Comparison of ENCODE assay signal across 1 cellular context in genomic region chr3:33914731-33915389, GRCh38.
TF ChIP-seq lines count a peak whose summit lies in the region.

No MANE protein-coding gene starts in this region.

TF ChIP-seq in K562, 482 proteins besides CTCF, POLR2A, EP300 and RAD21 (continued from another document and continues in another):
- TF ChIP-seq, protein P1, sequence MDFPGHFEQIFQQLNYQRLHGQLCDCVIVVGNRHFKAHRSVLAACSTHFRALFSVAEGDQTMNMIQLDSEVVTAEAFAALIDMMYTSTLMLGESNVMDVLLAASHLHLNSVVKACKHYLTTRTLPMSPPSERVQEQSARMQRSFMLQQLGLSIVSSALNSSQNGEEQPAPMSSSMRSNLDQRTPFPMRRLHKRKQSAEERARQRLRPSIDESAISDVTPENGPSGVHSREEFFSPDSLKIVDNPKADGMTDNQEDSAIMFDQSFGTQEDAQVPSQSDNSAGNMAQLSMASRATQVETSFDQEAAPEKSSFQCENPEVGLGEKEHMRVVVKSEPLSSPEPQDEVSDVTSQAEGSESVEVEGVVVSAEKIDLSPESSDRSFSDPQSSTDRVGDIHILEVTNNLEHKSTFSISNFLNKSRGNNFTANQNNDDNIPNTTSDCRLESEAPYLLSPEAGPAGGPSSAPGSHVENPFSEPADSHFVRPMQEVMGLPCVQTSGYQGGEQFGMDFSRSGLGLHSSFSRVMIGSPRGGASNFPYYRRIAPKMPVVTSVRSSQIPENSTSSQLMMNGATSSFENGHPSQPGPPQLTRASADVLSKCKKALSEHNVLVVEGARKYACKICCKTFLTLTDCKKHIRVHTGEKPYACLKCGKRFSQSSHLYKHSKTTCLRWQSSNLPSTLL (IDR thresholded peaks at IDR 0.05): no peak
- TF ChIP-seq ZNF407 (IDR thresholded peaks at IDR 0.05; ENCODE audit: low read depth): no peak
- TF ChIP-seq MNT (conservative IDR thresholded peaks at IDR 0.05): 0 out of 4 replicates have a peak, but pooled peaks of 1 of the 2 experiments have one; percentile 43
- no peak for TF ChIP-seq ZNF76 (CRISPR knock-in tag; IDR thresholded peaks at IDR 0.05; ENCODE audit: borderline replicate concordance)
- no peak for TF ChIP-seq POLR3A (IDR thresholded peaks at IDR 0.05; ENCODE audit: borderline replicate concordance, extremely low read depth, insufficient read depth, insufficient read length)
- no peak for TF ChIP-seq ZNF184 (CRISPR knock-in tag; IDR thresholded peaks at IDR 0.05)
- TF ChIP-seq ZNF780A (CRISPR knock-in tag; IDR thresholded peaks at IDR 0.05): no peak
- no peak for TF ChIP-seq SIN3A (IDR thresholded peaks at IDR 0.05; ENCODE audit: borderline replicate concordance in 2 of 2, control insufficient read depth in 1 of 2, low read depth in 2 of 2, low read length in 2 of 2)
- TF ChIP-seq CHD1 (IDR thresholded peaks at IDR 0.05; ENCODE audit: low read length): no peak
- TF ChIP-seq, protein P2, sequence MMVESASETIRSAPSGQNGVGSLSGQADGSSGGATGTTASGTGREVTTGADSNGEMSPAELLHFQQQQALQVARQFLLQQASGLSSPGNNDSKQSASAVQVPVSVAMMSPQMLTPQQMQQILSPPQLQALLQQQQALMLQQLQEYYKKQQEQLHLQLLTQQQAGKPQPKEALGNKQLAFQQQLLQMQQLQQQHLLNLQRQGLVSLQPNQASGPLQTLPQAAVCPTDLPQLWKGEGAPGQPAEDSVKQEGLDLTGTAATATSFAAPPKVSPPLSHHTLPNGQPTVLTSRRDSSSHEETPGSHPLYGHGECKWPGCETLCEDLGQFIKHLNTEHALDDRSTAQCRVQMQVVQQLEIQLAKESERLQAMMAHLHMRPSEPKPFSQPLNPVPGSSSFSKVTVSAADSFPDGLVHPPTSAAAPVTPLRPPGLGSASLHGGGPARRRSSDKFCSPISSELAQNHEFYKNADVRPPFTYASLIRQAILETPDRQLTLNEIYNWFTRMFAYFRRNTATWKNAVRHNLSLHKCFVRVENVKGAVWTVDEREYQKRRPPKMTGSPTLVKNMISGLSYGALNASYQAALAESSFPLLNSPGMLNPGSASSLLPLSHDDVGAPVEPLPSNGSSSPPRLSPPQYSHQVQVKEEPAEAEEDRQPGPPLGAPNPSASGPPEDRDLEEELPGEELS (CRISPR knock-in tag; IDR thresholded peaks at IDR 0.05; ENCODE audit: borderline replicate concordance): no peak
- no peak for TF ChIP-seq HMG20B (CRISPR knock-in tag; IDR thresholded peaks at IDR 0.05)
- TF ChIP-seq, protein P3, sequence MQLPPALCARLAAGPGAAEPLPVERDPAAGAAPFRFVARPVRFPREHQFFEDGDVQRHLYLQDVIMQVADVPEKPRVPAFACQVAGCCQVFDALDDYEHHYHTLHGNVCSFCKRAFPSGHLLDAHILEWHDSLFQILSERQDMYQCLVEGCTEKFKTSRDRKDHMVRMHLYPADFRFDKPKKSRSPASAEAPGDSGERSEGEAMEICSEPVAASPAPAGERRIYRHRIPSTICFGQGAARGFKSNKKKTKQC (CRISPR knock-in tag; IDR thresholded peaks at IDR 0.05): no peak
- no peak for TF ChIP-seq ZNF197 (CRISPR knock-in tag; IDR thresholded peaks at IDR 0.05; ENCODE audit: low read depth)
- TF ChIP-seq, protein P4, sequence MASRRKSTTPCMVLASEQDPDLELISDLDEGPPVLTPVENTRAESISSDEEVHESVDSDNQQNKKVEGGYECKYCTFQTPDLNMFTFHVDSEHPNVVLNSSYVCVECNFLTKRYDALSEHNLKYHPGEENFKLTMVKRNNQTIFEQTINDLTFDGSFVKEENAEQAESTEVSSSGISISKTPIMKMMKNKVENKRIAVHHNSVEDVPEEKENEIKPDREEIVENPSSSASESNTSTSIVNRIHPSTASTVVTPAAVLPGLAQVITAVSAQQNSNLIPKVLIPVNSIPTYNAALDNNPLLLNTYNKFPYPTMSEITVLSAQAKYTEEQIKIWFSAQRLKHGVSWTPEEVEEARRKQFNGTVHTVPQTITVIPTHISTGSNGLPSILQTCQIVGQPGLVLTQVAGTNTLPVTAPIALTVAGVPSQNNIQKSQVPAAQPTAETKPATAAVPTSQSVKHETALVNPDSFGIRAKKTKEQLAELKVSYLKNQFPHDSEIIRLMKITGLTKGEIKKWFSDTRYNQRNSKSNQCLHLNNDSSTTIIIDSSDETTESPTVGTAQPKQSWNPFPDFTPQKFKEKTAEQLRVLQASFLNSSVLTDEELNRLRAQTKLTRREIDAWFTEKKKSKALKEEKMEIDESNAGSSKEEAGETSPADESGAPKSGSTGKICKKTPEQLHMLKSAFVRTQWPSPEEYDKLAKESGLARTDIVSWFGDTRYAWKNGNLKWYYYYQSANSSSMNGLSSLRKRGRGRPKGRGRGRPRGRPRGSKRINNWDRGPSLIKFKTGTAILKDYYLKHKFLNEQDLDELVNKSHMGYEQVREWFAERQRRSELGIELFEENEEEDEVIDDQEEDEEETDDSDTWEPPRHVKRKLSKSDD (conservative IDR thresholded peaks at IDR 0.05; ENCODE audit: low read length): no peak
- TF ChIP-seq DNMT1 (IDR thresholded peaks at IDR 0.05): no peak
- TF ChIP-seq, protein P5, sequence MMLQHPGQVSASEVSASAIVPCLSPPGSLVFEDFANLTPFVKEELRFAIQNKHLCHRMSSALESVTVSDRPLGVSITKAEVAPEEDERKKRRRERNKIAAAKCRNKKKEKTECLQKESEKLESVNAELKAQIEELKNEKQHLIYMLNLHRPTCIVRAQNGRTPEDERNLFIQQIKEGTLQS (IDR thresholded peaks at IDR 0.05): peak; percentile 24; the same call in 1 of the 2 replicates
- TF ChIP-seq, protein P5 (CRISPR knock-in tag; conservative IDR thresholded peaks at IDR 0.05): no peak
- TF ChIP-seq ZNF830 (CRISPR knock-in tag; IDR thresholded peaks at IDR 0.05): no peak
- TF ChIP-seq SRF (CRISPR knock-in tag; IDR thresholded peaks at IDR 0.05): peak in 1 of 2 experiments; percentile 41; a peak in 1 of 4 replicates
- peak in 1 of 2 experiments; percentile 75; a peak in 1 of 3 replicates for TF ChIP-seq CBX3 (IDR thresholded peaks at IDR 0.05; ENCODE audit: borderline replicate concordance in 1 of 2, low read length in 2 of 2)
- TF ChIP-seq ZNF253 (CRISPR knock-in tag; conservative IDR thresholded peaks at IDR 0.05): no peak
- no peak for TF ChIP-seq TSC22D4 (tag; IDR thresholded peaks at IDR 0.05)
- TF ChIP-seq CTCFL (IDR thresholded peaks at IDR 0.05; ENCODE audit: borderline replicate concordance, insufficient read depth, low read depth, low read length, poor library complexity, severe bottlenecking): no peak
- TF ChIP-seq HMGXB4 (CRISPR knock-in tag; IDR thresholded peaks at IDR 0.05): no peak
- peak; percentile 24; the same call in 1 of the 2 replicates for TF ChIP-seq ZNF436 (CRISPR knock-in tag; IDR thresholded peaks at IDR 0.05)
- no peak; the same call in 1 of the 2 replicates for TF ChIP-seq BCOR (IDR thresholded peaks at IDR 0.05)
- TF ChIP-seq, protein P6, sequence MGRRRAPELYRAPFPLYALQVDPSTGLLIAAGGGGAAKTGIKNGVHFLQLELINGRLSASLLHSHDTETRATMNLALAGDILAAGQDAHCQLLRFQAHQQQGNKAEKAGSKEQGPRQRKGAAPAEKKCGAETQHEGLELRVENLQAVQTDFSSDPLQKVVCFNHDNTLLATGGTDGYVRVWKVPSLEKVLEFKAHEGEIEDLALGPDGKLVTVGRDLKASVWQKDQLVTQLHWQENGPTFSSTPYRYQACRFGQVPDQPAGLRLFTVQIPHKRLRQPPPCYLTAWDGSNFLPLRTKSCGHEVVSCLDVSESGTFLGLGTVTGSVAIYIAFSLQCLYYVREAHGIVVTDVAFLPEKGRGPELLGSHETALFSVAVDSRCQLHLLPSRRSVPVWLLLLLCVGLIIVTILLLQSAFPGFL (CRISPR knock-in tag; IDR thresholded peaks at IDR 0.05): no peak
- TF ChIP-seq ETV1 (tag; conservative IDR thresholded peaks at IDR 0.05; ENCODE audit: low read depth): no peak
- TF ChIP-seq PTBP1 (IDR thresholded peaks at IDR 0.05; ENCODE audit: low read depth, low read length): no peak
